Comparison of ENCODE assay signal across 22 cellular contexts in the genomic region with DNA sequence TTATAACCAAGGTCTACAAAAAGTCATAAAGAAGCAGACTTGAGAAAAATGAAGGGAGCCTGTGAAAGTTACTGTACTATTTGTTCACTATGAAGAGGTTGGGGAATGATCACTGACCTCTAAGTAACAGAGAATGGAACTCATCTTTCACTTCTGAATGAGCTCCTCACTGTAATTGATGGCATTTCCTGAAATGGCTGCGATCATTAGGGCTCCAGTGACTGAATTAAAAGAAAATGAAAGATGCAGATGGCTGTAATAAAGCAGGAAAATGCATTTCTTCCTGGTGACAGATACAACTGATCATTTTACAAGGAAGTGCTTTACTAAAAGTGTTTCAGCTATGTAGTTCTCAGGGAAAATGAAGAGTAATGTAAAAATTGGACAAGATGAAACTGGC.
"Had no signal": no experiment of that assay in that cellular context is flagged by ENCODE, and none has a peak within 500 bp of the region (broad histone marks: within the 10 kb centered on the region; RNA-seq: fewer than 3 reads in every experiment).

No MANE protein-coding gene starts in this region.

- H3K36me3 ChIP-seq: left ventricle myocardium inferior, pancreas, right atrium auricular region, right lobe of liver, tibial nerve, uterus had no signal

- H3K27ac ChIP-seq: left ventricle myocardium inferior, pancreas, psoas muscle, right atrium auricular region, right lobe of liver, tibial nerve, uterus had no signal

- H3K9me3 ChIP-seq: pancreas, psoas muscle, right atrium auricular region, right lobe of liver, tibial nerve, uterus had no signal

- H3K27me3 ChIP-seq: pancreas, right atrium auricular region, right lobe of liver, tibial nerve, uterus had no signal

- DNase-seq: hypothalamus; islet precursor cell; left ventricle myocardium inferior; mesendoderm; naive thymus-derived CD4-positive, alpha-beta T cell; nucleus accumbens; pancreas; posterior cingulate gyrus; psoas muscle; right lobe of liver; stimulated activated CD4-positive, alpha-beta T cell treated with anti-CD3 and anti-CD28 coated beads, Interleukin-1b, Interleukin-23, amount 100 ng/mL, for 48 hours; stimulated activated CD4-positive, alpha-beta T cell treated with anti-CD3 and anti-CD28 coated beads, Interleukin-2, amount 100 ng/mL, for 48 hours; stimulated activated CD4-positive, alpha-beta T cell treated with anti-CD3 and anti-CD28 coated beads, Interleukin-4, amount 100 ng/mL, for 4 hours; stimulated activated CD8-positive, alpha-beta memory T cell treated with anti-CD3 and anti-CD28 coated beads, Interleukin-4, amount 100 ng/mL, for 48 hours; stimulated activated naive CD4-positive, alpha-beta T cell treated with Interleukin-2 at 50 U/mL for 16 hours; stimulated activated naive CD8-positive, alpha-beta T cell treated with anti-CD3 and anti-CD28 coated beads, Interleukin-15, amount 100 ng/mL, for 72 hours; substantia nigra; uterus had no signal

- H3K4me1 ChIP-seq: left ventricle myocardium inferior, pancreas, psoas muscle, right atrium auricular region, right lobe of liver, tibial nerve, uterus had no signal

- H3K4me3 ChIP-seq: left ventricle myocardium inferior, lung, pancreas, psoas muscle, right atrium auricular region, right lobe of liver, smooth muscle cell, tibial nerve, uterus had no signal

- H3K4me2 ChIP-seq: smooth muscle cell had no signal
